Comparison of ENCODE assay signal across 13 cellular contexts in the genomic region with DNA sequence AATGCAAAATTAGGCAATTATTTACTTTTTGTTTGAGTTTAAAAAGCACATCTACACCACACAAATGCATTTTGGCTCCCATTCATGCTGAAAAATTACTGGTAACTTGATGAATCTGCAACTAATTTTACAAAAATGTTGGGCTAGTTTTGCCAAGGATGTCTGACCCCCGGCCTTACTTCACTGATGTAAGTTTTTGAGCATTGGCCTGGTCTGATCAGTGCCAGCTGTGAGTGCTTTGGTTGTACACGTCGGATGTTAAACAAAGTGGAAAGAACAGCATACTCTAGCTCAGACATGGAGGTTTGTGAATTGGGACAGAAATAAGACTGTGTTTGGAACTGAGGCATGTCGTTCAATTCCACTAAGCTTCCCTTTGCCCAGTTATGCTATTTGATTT.
"Had no signal": no experiment of that assay in that cellular context is flagged by ENCODE, and none has a peak within 500 bp of the region (broad histone marks: within the 10 kb centered on the region; RNA-seq: fewer than 3 reads in every experiment).

No MANE protein-coding gene starts in this region.

- ATAC-seq: activated T-cell treated with anti-CD3 and anti-CD28 coated beads, Interleukin-2, amount 50 U/mL, for 4 hours; esophagus mucosa had no signal

- H3K4me3 ChIP-seq: dorsolateral prefrontal cortex, hepatocyte, neural progenitor cell, stomach had no signal

- DNase-seq: activated CD4-positive, alpha-beta memory T cell treated with anti-CD3 and anti-CD28 coated beads for 36 hours; activated gamma-delta T cell; activated naive CD8-positive, alpha-beta T cell treated with anti-CD3 and anti-CD28 coated beads for 36 hours; activated T-cell treated with anti-CD3 and anti-CD28 coated beads, Interleukin-2, amount 50 U/mL, for 4 hours; dorsolateral prefrontal cortex; kidney glomerular epithelial cell; retina; small intestine; stomach; T-helper 1 cell had no signal
